In genomic region chr1:45004281-45004920, GRCh38 we compare ENCODE assay signal across 17 cellular contexts. TPM values are rescaled to one million over a fixed set of nuclear protein-coding genes. Genes with fewer than 3 reads are reported as not detected.
A peak's percentile ranks its signal among the peaks of the same experiment; 100 is the strongest.
DNase-seq lines count a peak whose midpoint lies in the region; ATAC-seq and TF ChIP-seq lines count a peak whose summit lies in the region.
"Had no signal": no experiment of that assay in that cellular context is flagged by ENCODE, and none has a peak within 500 bp of the region (broad histone marks: within the 10 kb centered on the region; RNA-seq: fewer than 3 reads in every experiment).

No MANE protein-coding gene starts in this region.

- H3K27me3 Mint-ChIP-seq in activated naive CD4-positive, alpha-beta T cell treated with anti-CD3 and anti-CD28 coated beads for 36 hours (ENCODE audit: low read depth) = no peaks in the 10 kb centered on the region
- no peaks in the 10 kb centered on the region for H3K27me3 Mint-ChIP-seq in activated naive CD4-positive, alpha-beta T cell treated with anti-CD3 and anti-CD28 coated beads, Interleukin-2, amount 10 ng/mL, durations not matched to agents 7 days and 5 days
- H3K27me3 Mint-ChIP-seq: CD4-positive, alpha-beta memory T cell had no signal

- ATAC-seq in left lobe of liver = no peak
- ATAC-seq in HG03442 (IDR thresholded peaks at IDR 0.05; ENCODE audit: unreplicated experiment) = no peak

- H3K4me3 ChIP-seq in H7 (ENCODE audit: insufficient read depth, low read depth, low read length) = no peak overlapping the region
- H3K4me3 ChIP-seq: GM23248 had no signal

- peak overlapping the region; percentile 46 for H3K27ac Mint-ChIP-seq in activated naive CD4-positive, alpha-beta T cell treated with anti-CD3 and anti-CD28 coated beads for 36 hours
- H3K27ac Mint-ChIP-seq in activated naive CD4-positive, alpha-beta T cell treated with anti-CD3 and anti-CD28 coated beads, Interleukin-2, amount 10 ng/mL, durations not matched to agents 7 days and 5 days = no peak overlapping the region

- H3K4me1 Mint-ChIP-seq in activated naive CD4-positive, alpha-beta T cell treated with anti-CD3 and anti-CD28 coated beads for 36 hours (ENCODE audit: low read depth) = peaks cover 8% of the 10 kb centered on the region
- peaks cover 11% of the 10 kb centered on the region for H3K4me1 Mint-ChIP-seq in activated naive CD4-positive, alpha-beta T cell treated with anti-CD3 and anti-CD28 coated beads, Interleukin-2, amount 10 ng/mL, durations not matched to agents 7 days and 5 days

- DNase-seq in activated naive CD4-positive, alpha-beta T cell treated with anti-CD3 and anti-CD28 coated beads for 36 hours = no peak
- DNase-seq in activated naive CD4-positive, alpha-beta T cell treated with anti-CD3 and anti-CD28 coated beads, Interleukin-2, amount 10 ng/mL, durations not matched to agents 7 days and 5 days = no peak
- no peak for DNase-seq in RWPE1 (ENCODE audit: low spot score)
- DNase-seq in left lobe of liver (ENCODE audit: low spot score) = peak; percentile 37
- peak; percentile 17 for DNase-seq in stimulated activated CD8-positive, alpha-beta memory T cell treated with anti-CD3 and anti-CD28 coated beads, Interleukin-4, amount 100 ng/mL, for 48 hours
- no peak for DNase-seq in AG08396 (ENCODE audit: low spot score)
- DNase-seq in H7 = no peak
- DNase-seq: BE2C; CD4-positive, alpha-beta memory T cell; COR-L47; DMS153; DMS79 treated with DMSO at 0.1 percent for 48 hours; EL; GM23248; H9 had no signal

- H3K36me3 Mint-ChIP-seq in activated naive CD4-positive, alpha-beta T cell treated with anti-CD3 and anti-CD28 coated beads for 36 hours (ENCODE audit: low read depth) = peaks cover 15% of the 10 kb centered on the region
- peaks cover 40% of the 10 kb centered on the region for H3K36me3 Mint-ChIP-seq in activated naive CD4-positive, alpha-beta T cell treated with anti-CD3 and anti-CD28 coated beads, Interleukin-2, amount 10 ng/mL, durations not matched to agents 7 days and 5 days

- H3K36me3 ChIP-seq in H7 (replicated peaks; ENCODE audit: control insufficient read depth, insufficient read depth, low read length) = peaks cover 19% of the 10 kb centered on the region
- H3K36me3 ChIP-seq: BE2C had no signal

- 0 out of 2 replicates have a peak overlapping the region, but pooled peaks have one; percentile 7 for H3K27ac ChIP-seq in RWPE1
- H3K27ac ChIP-seq: C4-2B, GM23248 had no signal

- no peaks in the 10 kb centered on the region for H3K27me3 ChIP-seq in H7 (ENCODE audit: control insufficient read depth, insufficient read depth, low read length)
- H3K27me3 ChIP-seq: BE2C had no signal

- no peaks in the 10 kb centered on the region for H3K9me3 Mint-ChIP-seq in activated naive CD4-positive, alpha-beta T cell treated with anti-CD3 and anti-CD28 coated beads for 36 hours
- no peaks in the 10 kb centered on the region for H3K9me3 Mint-ChIP-seq in activated naive CD4-positive, alpha-beta T cell treated with anti-CD3 and anti-CD28 coated beads, Interleukin-2, amount 10 ng/mL, durations not matched to agents 7 days and 5 days
- H3K9me3 Mint-ChIP-seq: H9 had no signal

- TF ChIP-seq CTCF in RWPE1 (conservative IDR thresholded peaks at IDR 0.05; ENCODE audit: low read depth) = no peak

- no peak overlapping the region for H3K4me3 Mint-ChIP-seq in activated naive CD4-positive, alpha-beta T cell treated with anti-CD3 and anti-CD28 coated beads for 36 hours
- no peak overlapping the region for H3K4me3 Mint-ChIP-seq in activated naive CD4-positive, alpha-beta T cell treated with anti-CD3 and anti-CD28 coated beads, Interleukin-2, amount 10 ng/mL, durations not matched to agents 7 days and 5 days
- H3K4me3 Mint-ChIP-seq: CD4-positive, alpha-beta memory T cell; H9 had no signal

- intact Hi-C loops in activated naive CD4-positive, alpha-beta T cell treated with anti-CD3 and anti-CD28 coated beads for 36 hours (cut with micrococcal nuclease) = no loop called here

- CTCF ChIA-PET in activated naive CD4-positive, alpha-beta T cell treated with anti-CD3 and anti-CD28 coated beads for 36 hours (lab: Charles Lee) = interaction anchor here (0.8 to 1.1 kb wide), 2 partner anchors 9 to 15 kb away, joined by 3 to 4 read pairs; no protein-coding TSS in a partner anchor
- CTCF ChIA-PET in activated naive CD4-positive, alpha-beta T cell treated with anti-CD3 and anti-CD28 coated beads, Interleukin-2, amount 10 ng/mL, durations not matched to agents 7 days and 5 days (lab: Charles Lee) = interaction anchor here (1.3 kb wide), 1 partner anchor 14 kb away, joined by 3 read pairs; no protein-coding TSS in a partner anchor
- CTCF ChIA-PET in RWPE1 (lab: Yijun Ruan, JAX) = interaction anchor here (0.6 kb wide), 1 partner anchor 508 kb away, joined by 4 read pairs; no protein-coding TSS in a partner anchor

- POLR2A ChIA-PET in RWPE1 (lab: Yijun Ruan, JAX; ENCODE audit: low non-redundant PET) = no interaction called here

RNA-seq across cellular contexts. Expression of gene HECTD3, which starts 6.7 kb away (rescaled TPM):
- 10 to 100 TPM; 14.3 to 16.9 TPM for total RNA-seq in activated naive CD4-positive, alpha-beta T cell treated with anti-CD3 and anti-CD28 coated beads for 36 hours
- 33.9 TPM for total RNA-seq in left lobe of liver
- total RNA-seq in H7 (2014; rRNA removed; shearing (Covaris generic)) = 45.3 and 53.1 TPM in 2 replicates

RNA-seq across cellular contexts. Expression of gene UROD, which starts 7.7 kb away (rescaled TPM):
- total RNA-seq in activated naive CD4-positive, alpha-beta T cell treated with anti-CD3 and anti-CD28 coated beads for 36 hours = 100 to 1,000 TPM; 117 to 126 TPM
- 76.5 TPM for total RNA-seq in left lobe of liver
- total RNA-seq in H7 (2014; rRNA removed; shearing (Covaris generic)) = 257 and 408 TPM in 2 replicates

RNA-seq across cellular contexts. Expression of gene EIF2B3, which starts 18.0 kb away (rescaled TPM):
- total RNA-seq in activated naive CD4-positive, alpha-beta T cell treated with anti-CD3 and anti-CD28 coated beads for 36 hours = 10 to 100 TPM; 43.5 to 48.3 TPM
- 15.3 TPM for total RNA-seq in left lobe of liver
- 56.8 and 60.1 TPM in 2 replicates for total RNA-seq in H7 (2014; rRNA removed; shearing (Covaris generic))

Comparison
In these comparisons a context has a peak if more than half of its experiments do, and no peak if none do; other contexts are left out.
1. DNase-seq: peak in left lobe of liver (single experiment) and stimulated activated CD8-positive, alpha-beta memory T cell treated with anti-CD3 and anti-CD28 coated beads, Interleukin-4, amount 100 ng/mL, for 48 hours (single experiment); none in activated naive CD4-positive, alpha-beta T cell treated with anti-CD3 and anti-CD28 coated beads for 36 hours (single experiment), activated naive CD4-positive, alpha-beta T cell treated with anti-CD3 and anti-CD28 coated beads, Interleukin-2, amount 10 ng/mL, durations not matched to agents 7 days and 5 days (single experiment), RWPE1 (single experiment), AG08396 (single experiment) and H7 (single experiment).